Comparison of ENCODE assay signal across 1 cellular context in the genomic region with DNA sequence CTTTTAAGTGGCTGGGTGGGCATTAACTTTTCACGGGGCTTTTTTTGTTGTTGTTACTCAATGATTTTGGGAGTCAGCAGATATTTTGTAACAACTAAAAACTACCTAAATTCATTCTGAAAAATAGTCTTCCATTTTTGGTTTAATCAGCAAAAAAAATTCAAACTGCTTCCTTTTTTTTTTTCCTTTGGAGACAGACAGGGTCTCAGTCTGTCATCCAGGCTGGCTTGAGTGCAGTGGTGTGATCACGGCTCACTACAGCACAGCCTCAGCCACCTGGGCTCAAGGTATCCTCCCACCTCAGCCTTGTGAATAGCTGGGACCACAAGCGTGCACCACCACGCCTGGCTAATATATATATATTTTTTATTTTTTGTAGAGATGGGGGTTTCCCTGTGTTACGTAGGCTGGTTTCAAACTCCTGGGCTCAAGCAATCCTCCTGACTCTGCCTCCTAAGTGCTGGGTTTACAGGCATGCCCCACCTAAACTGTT.
TF ChIP-seq lines count a peak whose summit lies in the region.

No MANE protein-coding gene starts in this region.

TF ChIP-seq in WTC11, 78 proteins besides CTCF, POLR2A, EP300 and RAD21 (continued from another document):
- TF ChIP-seq, protein P1, sequence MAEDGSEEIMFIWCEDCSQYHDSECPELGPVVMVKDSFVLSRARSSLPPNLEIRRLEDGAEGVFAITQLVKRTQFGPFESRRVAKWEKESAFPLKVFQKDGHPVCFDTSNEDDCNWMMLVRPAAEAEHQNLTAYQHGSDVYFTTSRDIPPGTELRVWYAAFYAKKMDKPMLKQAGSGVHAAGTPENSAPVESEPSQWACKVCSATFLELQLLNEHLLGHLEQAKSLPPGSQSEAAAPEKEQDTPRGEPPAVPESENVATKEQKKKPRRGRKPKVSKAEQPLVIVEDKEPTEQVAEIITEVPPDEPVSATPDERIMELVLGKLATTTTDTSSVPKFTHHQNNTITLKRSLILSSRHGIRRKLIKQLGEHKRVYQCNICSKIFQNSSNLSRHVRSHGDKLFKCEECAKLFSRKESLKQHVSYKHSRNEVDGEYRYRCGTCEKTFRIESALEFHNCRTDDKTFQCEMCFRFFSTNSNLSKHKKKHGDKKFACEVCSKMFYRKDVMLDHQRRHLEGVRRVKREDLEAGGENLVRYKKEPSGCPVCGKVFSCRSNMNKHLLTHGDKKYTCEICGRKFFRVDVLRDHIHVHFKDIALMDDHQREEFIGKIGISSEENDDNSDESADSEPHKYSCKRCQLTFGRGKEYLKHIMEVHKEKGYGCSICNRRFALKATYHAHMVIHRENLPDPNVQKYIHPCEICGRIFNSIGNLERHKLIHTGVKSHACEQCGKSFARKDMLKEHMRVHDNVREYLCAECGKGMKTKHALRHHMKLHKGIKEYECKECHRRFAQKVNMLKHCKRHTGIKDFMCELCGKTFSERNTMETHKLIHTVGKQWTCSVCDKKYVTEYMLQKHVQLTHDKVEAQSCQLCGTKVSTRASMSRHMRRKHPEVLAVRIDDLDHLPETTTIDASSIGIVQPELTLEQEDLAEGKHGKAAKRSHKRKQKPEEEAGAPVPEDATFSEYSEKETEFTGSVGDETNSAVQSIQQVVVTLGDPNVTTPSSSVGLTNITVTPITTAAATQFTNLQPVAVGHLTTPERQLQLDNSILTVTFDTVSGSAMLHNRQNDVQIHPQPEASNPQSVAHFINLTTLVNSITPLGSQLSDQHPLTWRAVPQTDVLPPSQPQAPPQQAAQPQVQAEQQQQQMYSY (CRISPR knock-in tag; IDR thresholded peaks at IDR 0.05): no peak
- TF ChIP-seq ZNF121 (CRISPR knock-in tag; IDR thresholded peaks at IDR 0.05) (no peak), GTF2I (CRISPR knock-in tag; conservative IDR thresholded peaks at IDR 0.05) (no peak), ZNF219 (CRISPR knock-in tag; IDR thresholded peaks at IDR 0.05; ENCODE audit: borderline replicate concordance) (no peak), ZMAT4 (CRISPR knock-in tag; IDR thresholded peaks at IDR 0.05) (no peak), CREB1 (CRISPR knock-in tag; IDR thresholded peaks at IDR 0.05) (no peak), FOXK1 (CRISPR knock-in tag; IDR thresholded peaks at IDR 0.05) (no peak), NFATC4 (CRISPR knock-in tag; IDR thresholded peaks at IDR 0.05) (no peak), JUN (CRISPR knock-in tag; IDR thresholded peaks at IDR 0.05) (no peak), TEAD1 (CRISPR knock-in tag; IDR thresholded peaks at IDR 0.05) (no peak), PREB (CRISPR knock-in tag; IDR thresholded peaks at IDR 0.05; ENCODE audit: borderline replicate concordance) (no peak), CDX4 (CRISPR knock-in tag; IDR thresholded peaks at IDR 0.05; ENCODE audit: borderline replicate concordance) (no peak), ZNF425 (CRISPR knock-in tag; conservative IDR thresholded peaks at IDR 0.05) (no peak)
- TF ChIP-seq, protein P2, sequence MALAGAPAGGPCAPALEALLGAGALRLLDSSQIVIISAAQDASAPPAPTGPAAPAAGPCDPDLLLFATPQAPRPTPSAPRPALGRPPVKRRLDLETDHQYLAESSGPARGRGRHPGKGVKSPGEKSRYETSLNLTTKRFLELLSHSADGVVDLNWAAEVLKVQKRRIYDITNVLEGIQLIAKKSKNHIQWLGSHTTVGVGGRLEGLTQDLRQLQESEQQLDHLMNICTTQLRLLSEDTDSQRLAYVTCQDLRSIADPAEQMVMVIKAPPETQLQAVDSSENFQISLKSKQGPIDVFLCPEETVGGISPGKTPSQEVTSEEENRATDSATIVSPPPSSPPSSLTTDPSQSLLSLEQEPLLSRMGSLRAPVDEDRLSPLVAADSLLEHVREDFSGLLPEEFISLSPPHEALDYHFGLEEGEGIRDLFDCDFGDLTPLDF (CRISPR knock-in tag; IDR thresholded peaks at IDR 0.05): no peak
- TF ChIP-seq, protein P3, sequence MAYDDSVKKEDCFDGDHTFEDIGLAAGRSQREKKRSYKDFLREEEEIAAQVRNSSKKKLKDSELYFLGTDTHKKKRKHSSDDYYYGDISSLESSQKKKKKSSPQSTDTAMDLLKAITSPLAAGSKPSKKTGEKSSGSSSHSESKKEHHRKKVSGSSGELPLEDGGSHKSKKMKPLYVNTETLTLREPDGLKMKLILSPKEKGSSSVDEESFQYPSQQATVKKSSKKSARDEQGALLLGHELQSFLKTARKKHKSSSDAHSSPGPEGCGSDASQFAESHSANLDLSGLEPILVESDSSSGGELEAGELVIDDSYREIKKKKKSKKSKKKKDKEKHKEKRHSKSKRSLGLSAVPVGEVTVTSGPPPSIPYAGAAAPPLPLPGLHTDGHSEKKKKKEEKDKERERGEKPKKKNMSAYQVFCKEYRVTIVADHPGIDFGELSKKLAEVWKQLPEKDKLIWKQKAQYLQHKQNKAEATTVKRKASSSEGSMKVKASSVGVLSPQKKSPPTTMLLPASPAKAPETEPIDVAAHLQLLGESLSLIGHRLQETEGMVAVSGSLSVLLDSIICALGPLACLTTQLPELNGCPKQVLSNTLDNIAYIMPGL (CRISPR knock-in tag; IDR thresholded peaks at IDR 0.05): no peak
